10 cellular contexts compared by ENCODE assay signal in genomic region chr20:39825950-39826349, GRCh38.
DNase-seq lines count a peak whose midpoint lies in the region; ATAC-seq and TF ChIP-seq lines count a peak whose summit lies in the region.
"Had no signal": no experiment of that assay in that cellular context is flagged by ENCODE, and none has a peak within 500 bp of the region (broad histone marks: within the 10 kb centered on the region; RNA-seq: fewer than 3 reads in every experiment).

No MANE protein-coding gene starts in this region.

- H3K36me3 ChIP-seq in MG63: no peaks in the 10 kb centered on the region
- H3K36me3 ChIP-seq: gastroesophageal sphincter had no signal

- DNase-seq in GM13977 (ENCODE audit: low spot score) (peak; percentile 26), HPDE6-E6E7 (ENCODE audit: extremely low spot score) (no peak), MG63 (no peak), NCI-H1694 treated with DMSO at 0.1 percent for 48 hours (lab: John Stamatoyannopoulos, UW) (no peak), left colon (no peak)
- DNase-seq: nephron progenitor cell had no signal

- ATAC-seq in GM21423 (IDR thresholded peaks at IDR 0.05; ENCODE audit: unreplicated experiment) (peak; percentile 57), HG03354 (IDR thresholded peaks at IDR 0.05; ENCODE audit: poor library complexity, severe bottlenecking, unreplicated experiment) (peak; percentile 64), esophagus mucosa (peak; percentile 19), left colon (no peak)
- ATAC-seq: gastroesophageal sphincter had no signal

- no peak for TF ChIP-seq CTCF in GM13977 (IDR thresholded peaks at IDR 0.05; ENCODE audit: extremely low read depth, insufficient read depth, missing control alignments)

- intact Hi-C loops in left colon (cut with DNase I, micrococcal nuclease): no loop called here

- H3K4me3 ChIP-seq in MG63: no peak overlapping the region
- H3K4me3 ChIP-seq: gastroesophageal sphincter had no signal

- in situ Hi-C loops in GM13977 (cut with MboI; ENCODE audit: low pct_unique_long_range_greater_than_20kb, low sequenced_read_pairs, unreplicated experiment): no loop called here

- no peaks in the 10 kb centered on the region for H3K27me3 ChIP-seq in MG63
- H3K27me3 ChIP-seq: gastroesophageal sphincter had no signal

- H3K9me3 ChIP-seq in MG63: no peaks in the 10 kb centered on the region
- H3K9me3 ChIP-seq: gastroesophageal sphincter had no signal
